In the genomic region with DNA sequence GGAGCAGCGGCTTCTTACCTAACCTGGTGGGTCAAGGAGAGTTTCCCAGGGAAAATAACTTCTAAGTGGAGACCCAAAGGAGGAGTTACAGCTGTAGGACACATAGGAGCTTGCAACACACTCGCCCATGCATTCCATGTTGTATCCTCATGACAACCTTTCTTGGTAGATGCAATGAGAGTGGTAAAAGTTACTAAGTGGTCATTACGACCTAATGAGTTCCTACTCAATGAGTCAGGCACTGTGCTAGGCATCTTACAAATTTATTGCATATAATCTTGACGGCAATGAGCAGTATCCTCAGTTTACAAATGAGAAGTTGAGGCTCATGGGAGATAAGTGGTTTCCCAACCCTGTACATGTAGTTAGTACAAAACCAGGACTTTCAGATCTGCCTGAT, we compare ENCODE assay signal across 16 cellular contexts.
"Had no signal": no experiment of that assay in that cellular context is flagged by ENCODE, and none has a peak within 500 bp of the region (broad histone marks: within the 10 kb centered on the region; RNA-seq: fewer than 3 reads in every experiment).

No MANE protein-coding gene starts in this region.

- H3K36me3 ChIP-seq: breast epithelium, gastroesophageal sphincter, heart right ventricle, pancreas, tibial artery, vagina had no signal

- H3K27me3 ChIP-seq: breast epithelium, gastroesophageal sphincter, heart right ventricle, pancreas, tibial artery, vagina had no signal

- FAIRE-seq: pancreas had no signal

- H3K4me3 Mint-ChIP-seq: activated CD4-positive, alpha-beta T cell treated with anti-CD3 and anti-CD28 coated beads, Interleukin-2, amount 10 ng/mL, durations not matched to agents 7 days and 5 days; naive thymus-derived CD4-positive, alpha-beta T cell; T-helper 2 cell treated with Interferon-gamma antibody and Interleukin-4, amounts not matched to agents 5 μg/mL and 100 μg/mL, for 36 hours had no signal

- DNase-seq: activated CD4-positive, alpha-beta T cell treated with anti-CD3 and anti-CD28 coated beads, Interleukin-2, amount 10 ng/mL, durations not matched to agents 7 days and 5 days; activated CD8-positive, alpha-beta memory T cell treated with anti-CD3 and anti-CD28 coated beads for 24 hours; aorta; cerebellar nuclear complex; effector CD8-positive, alpha-beta T cell; heart right ventricle; naive thymus-derived CD4-positive, alpha-beta T cell; pancreas; stimulated activated CD4-positive, alpha-beta T cell treated with anti-CD3 and anti-CD28 coated beads, Interleukin-2, amount 100 ng/mL, for 48 hours; stimulated activated naive CD4-positive, alpha-beta T cell; tibial artery had no signal

- H3K9me3 Mint-ChIP-seq: activated CD4-positive, alpha-beta T cell treated with anti-CD3 and anti-CD28 coated beads, Interleukin-2, amount 10 ng/mL, durations not matched to agents 7 days and 5 days had no signal

- H3K27ac ChIP-seq: breast epithelium, gastroesophageal sphincter, pancreas, tibial artery, vagina had no signal

- ATAC-seq: gastroesophageal sphincter; heart right ventricle; naive thymus-derived CD4-positive, alpha-beta T cell; pancreas had no signal

- H3K4me1 ChIP-seq: breast epithelium had no signal

- H3K27ac Mint-ChIP-seq: activated CD4-positive, alpha-beta T cell treated with anti-CD3 and anti-CD28 coated beads, Interleukin-2, amount 10 ng/mL, durations not matched to agents 7 days and 5 days; naive thymus-derived CD4-positive, alpha-beta T cell; T-helper 2 cell treated with Interferon-gamma antibody and Interleukin-4, amounts not matched to agents 5 μg/mL and 100 μg/mL, for 36 hours had no signal

- H3K27me3 Mint-ChIP-seq: activated CD4-positive, alpha-beta T cell treated with anti-CD3 and anti-CD28 coated beads, Interleukin-2, amount 10 ng/mL, durations not matched to agents 7 days and 5 days; naive thymus-derived CD4-positive, alpha-beta T cell had no signal

- H3K9me3 ChIP-seq: breast epithelium, gastroesophageal sphincter, heart right ventricle, pancreas, tibial artery, vagina had no signal

- H3K4me3 ChIP-seq: breast epithelium, gastroesophageal sphincter, heart right ventricle, lung, pancreas, tibial artery, vagina had no signal
